Comparison of ENCODE assay signal across 1 cellular context in genomic region chr16:66629856-66630255, GRCh38.
TF ChIP-seq lines count a peak whose summit lies in the region.

No MANE protein-coding gene starts in this region.

TF ChIP-seq in HepG2, 621 proteins besides CTCF, POLR2A, EP300 and RAD21 (continued from another document):
- TF ChIP-seq ZUFSP (CRISPR knock-in tag; IDR thresholded peaks at IDR 0.05; ENCODE audit: borderline replicate concordance) (no peak), TBP (CRISPR knock-in tag; IDR thresholded peaks at IDR 0.05) (no peak), ZNF772 (CRISPR knock-in tag; IDR thresholded peaks at IDR 0.05) (no peak)
TF ChIP-seq in HepG2: peak in this region for 2.
